9 cellular contexts compared by ENCODE assay signal in the genomic region with DNA sequence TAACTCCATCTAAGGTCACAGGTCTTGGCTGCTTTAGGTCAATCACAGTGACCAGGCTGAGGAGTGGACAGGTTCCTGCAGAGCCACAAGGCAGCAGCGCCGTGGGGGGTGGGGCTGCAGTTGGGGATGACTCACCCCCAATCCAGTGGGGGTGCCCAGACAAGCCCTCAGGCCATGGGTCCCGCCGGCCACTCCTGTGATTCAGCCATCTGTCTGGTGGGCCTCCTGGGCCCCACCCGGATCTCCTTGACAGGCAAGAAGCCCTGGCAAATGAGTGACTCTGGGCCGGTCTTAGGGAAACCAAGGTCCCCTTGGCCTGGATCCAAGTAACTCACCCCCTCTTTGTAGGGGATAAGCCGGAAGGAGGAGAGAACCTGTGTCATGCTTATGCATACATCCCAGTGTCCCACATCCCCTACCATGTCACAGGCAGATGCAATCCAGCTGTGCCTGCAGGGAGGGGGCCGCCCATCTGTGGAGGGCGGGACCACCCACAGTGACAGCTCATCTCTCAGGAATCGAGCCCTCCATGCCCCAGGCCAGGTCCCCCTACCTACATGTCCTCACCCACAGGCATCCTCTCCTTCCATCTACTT. TPM values are rescaled to one million over a fixed set of nuclear protein-coding genes. Genes with fewer than 3 reads are reported as not detected.
DNase-seq lines count a peak whose midpoint lies in the region; ATAC-seq and TF ChIP-seq lines count a peak whose summit lies in the region.
"Had no signal": no experiment of that assay in that cellular context is flagged by ENCODE, and none has a peak within 500 bp of the region (broad histone marks: within the 10 kb centered on the region; RNA-seq: fewer than 3 reads in every experiment).

No MANE protein-coding gene starts in this region.

- DNase-seq in ELF-1 (ENCODE audit: low read depth, low spot score) = peak; percentile 87
- DNase-seq in SJCRH30 = peak; percentile 87 to 92
- DNase-seq in fibroblast of pulmonary artery (ENCODE audit: low read depth) = peak; percentile 53
- peak; percentile 48 for DNase-seq in prostate gland (ENCODE audit: low spot score)
- no peak for DNase-seq in NCI-H128 (lab: John Stamatoyannopoulos, UW; ENCODE audit: unreplicated experiment)
- no peak for DNase-seq in KG1 (lab: John Stamatoyannopoulos, UW)

- H3K4me3 ChIP-seq in SJCRH30 = no peak overlapping the region
- no peak overlapping the region for H3K4me3 ChIP-seq in fibroblast of pulmonary artery (replicated peaks; ENCODE audit: low read depth, low read length)
- H3K4me3 ChIP-seq in prostate gland = peak overlapping the region in 1 of 2 donors; percentile 30
- H3K4me3 ChIP-seq: HAP-1 had no signal

- no peak for TF ChIP-seq POLR2A in prostate gland (IDR thresholded peaks at IDR 0.05)

- intact Hi-C loops in prostate gland (cut with DNase I) = loop anchor here (5.0 kb wide), 2 partner anchors 38 to 128 kb away; a partner anchor contains a TSS

- TF ChIP-seq CTCF in fibroblast of pulmonary artery (IDR thresholded peaks at IDR 0.05; ENCODE audit: low read length, missing control alignments) = no peak
- no peak for TF ChIP-seq CTCF in prostate gland (IDR thresholded peaks at IDR 0.05)

- H3K27ac ChIP-seq in SJCRH30 = peak overlapping the region; percentile 17
- H3K27ac ChIP-seq in prostate gland = peak overlapping the region; percentile 79 to 84

- H3K4me1 ChIP-seq in SJCRH30 (peaks cover 40% of the 10 kb centered on the region), prostate gland (replicated peaks) (peaks cover 26% of the 10 kb centered on the region)
- H3K4me1 ChIP-seq: HAP-1 had no signal

- H3K9me3 ChIP-seq in SJCRH30 (replicated peaks) = no peaks in the 10 kb centered on the region
- no peaks in the 10 kb centered on the region for H3K9me3 ChIP-seq in prostate gland
- H3K9me3 ChIP-seq: HAP-1 had no signal

- H3K27me3 ChIP-seq in SJCRH30 (no peaks in the 10 kb centered on the region), prostate gland (replicated peaks; ENCODE audit: insufficient read depth) (no peaks in the 10 kb centered on the region)

- no peak for ATAC-seq in HG02623 (IDR thresholded peaks at IDR 0.05; ENCODE audit: unreplicated experiment)
- ATAC-seq in GM19351 (IDR thresholded peaks at IDR 0.05; ENCODE audit: unreplicated experiment) = no peak

- H3K36me3 ChIP-seq in SJCRH30 (peaks cover 14% of the 10 kb centered on the region), prostate gland (peaks cover 0 to 7% of the 10 kb centered on the region in 2 donors)

- 25% methylated on average over 6 of the region's 10 CpGs for WGBS in prostate gland

RNA-seq across cellular contexts. Expression of a gene that starts 0.5 kb away (rescaled TPM):
- 1.5 and 2.0 TPM in 2 replicates for total RNA-seq in SJCRH30 (2014; rRNA removed; shearing (Covaris generic))
- 10 to 100 TPM; 84.8 to 92.6 TPM for total RNA-seq in prostate gland

RNA-seq across cellular contexts. Expression of a gene that starts 13.8 kb away (rescaled TPM):
- total RNA-seq in SJCRH30 (2014; rRNA removed; shearing (Covaris generic)) = 137 and 162 TPM in 2 replicates
- 100 to 1,000 TPM; 239 to 251 TPM for total RNA-seq in prostate gland

RNA-seq across cellular contexts. Expression of a gene that starts 25.9 kb away (rescaled TPM):
- total RNA-seq in SJCRH30 (2014; rRNA removed; shearing (Covaris generic)) = not detected in 2 replicates
- 1 to 10 TPM in 1 of 2 donors, not detected in 1; 1.9 TPM for total RNA-seq in prostate gland

RNA-seq across cellular contexts. Expression of a gene that starts 32.0 kb away (rescaled TPM):
- total RNA-seq in SJCRH30 (2014; rRNA removed; shearing (Covaris generic)) = 0.14 TPM in 1 of 2 replicates, not detected in the other
- total RNA-seq in prostate gland = 1 to 10 TPM in 1 of 2 donors, under 1 TPM in 1; 0.85 to 1.6 TPM

RNA-seq across cellular contexts. Expression of a gene that starts 39.0 kb away (rescaled TPM):
- 8.0 and 8.3 TPM in 2 replicates for total RNA-seq in SJCRH30 (2014; rRNA removed; shearing (Covaris generic))
- 10 to 100 TPM in 1 of 2 donors, 1 to 10 TPM in 1; 9.9 to 89.0 TPM for total RNA-seq in prostate gland

Comparison
In these comparisons a context has a peak if more than half of its experiments do, and no peak if none do; other contexts are left out.
1. DNase-seq: peak in ELF-1 (single experiment), SJCRH30 (2 of 2), fibroblast of pulmonary artery (single experiment) and prostate gland (single experiment); none in NCI-H128 (single experiment) and KG1 (single experiment).
2. RNA of a gene that starts 0.5 kb away (total RNA-seq): 84.8 to 92.6 TPM in prostate gland; 1.5 to 2.0 TPM in SJCRH30; every median in the first group is over 10 times any median in the second.